8 cellular contexts compared by ENCODE assay signal in genomic region chr16:12090162-12090552, GRCh38.
DNase-seq lines count a peak whose midpoint lies in the region; ATAC-seq and TF ChIP-seq lines count a peak whose summit lies in the region.

No MANE protein-coding gene starts in this region.

- H3K14ac ChIP-seq in trophoblast cell (ENCODE audit: low read length), result no peak overlapping the region

- H2BK5ac ChIP-seq in trophoblast cell (ENCODE audit: low read depth, low read length, poor library complexity), result no peak overlapping the region

- CTCF ChIA-PET in T-cell (lab: Charles Lee), result interaction anchor here in 1 of 2 donors (0.5 to 1.9 kb wide), 2 partner anchors 10 to 878 kb away, joined by 4 to 6 read pairs; no protein-coding TSS in a partner anchor
- CTCF ChIA-PET in activated CD8-positive, alpha-beta memory T cell treated with anti-CD3 and anti-CD28 coated beads, Interleukin-2, amount 10 ng/mL, durations not matched to agents 7 days and 5 days (lab: Charles Lee), result interaction anchor here (1.0 kb wide), 1 partner anchor 9 kb away, joined by 3 read pairs; no protein-coding TSS in a partner anchor

- peak overlapping the region; percentile 53 for H3K4me2 ChIP-seq in trophoblast cell (ENCODE audit: low read length)

- H3K27me3 Mint-ChIP-seq in T-cell, result no peaks in the 10 kb centered on the region
- no peaks in the 10 kb centered on the region for H3K27me3 Mint-ChIP-seq in activated CD8-positive, alpha-beta memory T cell treated with anti-CD3 and anti-CD28 coated beads, Interleukin-2, amount 10 ng/mL, durations not matched to agents 7 days and 5 days

- peaks cover 45 to 58% (median 51%) of the 10 kb centered on the region in 3 donors for H3K4me1 Mint-ChIP-seq in T-cell
- H3K4me1 Mint-ChIP-seq in activated CD8-positive, alpha-beta memory T cell treated with anti-CD3 and anti-CD28 coated beads, Interleukin-2, amount 10 ng/mL, durations not matched to agents 7 days and 5 days, result peaks cover 11% of the 10 kb centered on the region

- no CpG with 5 or more reads among the region's 14 CpGs for WGBS in trophoblast cell (ENCODE audit: extremely low coverage, insufficient coverage, insufficient read length)

- no peak overlapping the region for H3K27ac ChIP-seq in trophoblast cell (ENCODE audit: low read depth, low read length)

- H3K9me3 Mint-ChIP-seq in T-cell, result no peaks in the 10 kb centered on the region
- no peaks in the 10 kb centered on the region for H3K9me3 Mint-ChIP-seq in activated CD8-positive, alpha-beta memory T cell treated with anti-CD3 and anti-CD28 coated beads, Interleukin-2, amount 10 ng/mL, durations not matched to agents 7 days and 5 days (ENCODE audit: low read depth)

- no peaks in the 10 kb centered on the region for H3K79me1 ChIP-seq in trophoblast cell (ENCODE audit: low read length)

- H4K8ac ChIP-seq in trophoblast cell (ENCODE audit: low read depth, low read length), result no peak overlapping the region

- ATAC-seq in T-cell (replicated peaks in 1 of 4), result peak in 1 of 4 experiments; percentile 2
- ATAC-seq in activated CD8-positive, alpha-beta memory T cell treated with anti-CD3 and anti-CD28 coated beads, Interleukin-2, amount 10 ng/mL, durations not matched to agents 7 days and 5 days, result no peak

- H3K18ac ChIP-seq in trophoblast cell (ENCODE audit: low read length), result no peak overlapping the region

- no peaks in the 10 kb centered on the region for H3K27me3 ChIP-seq in trophoblast cell (ENCODE audit: insufficient read depth, low read length)

- no peaks in the 10 kb centered on the region for H3K36me3 ChIP-seq in trophoblast cell (ENCODE audit: control insufficient read depth in 1 of 2, insufficient read depth in 2 of 2, low read length in 2 of 2)

- peak; percentile 62 for DNase-seq in ELF-1 (ENCODE audit: low read depth, low spot score)
- no peak for DNase-seq in T-cell
- no peak for DNase-seq in fibroblast of the aortic adventitia (ENCODE audit: low read depth)
- DNase-seq in trophoblast cell, result no peak
- DNase-seq in NCI-H2171 (lab: John Stamatoyannopoulos, UW), result no peak
- no peak for DNase-seq in DMS 273 (lab: John Stamatoyannopoulos, UW; ENCODE audit: unreplicated experiment)
- DNase-seq in HCEC 1CT, result no peak
- DNase-seq in activated CD8-positive, alpha-beta memory T cell treated with anti-CD3 and anti-CD28 coated beads, Interleukin-2, amount 10 ng/mL, durations not matched to agents 7 days and 5 days, result no peak

- peak overlapping the region; percentile 92 to 99 for H3K27ac Mint-ChIP-seq in T-cell
- H3K27ac Mint-ChIP-seq in activated CD8-positive, alpha-beta memory T cell treated with anti-CD3 and anti-CD28 coated beads, Interleukin-2, amount 10 ng/mL, durations not matched to agents 7 days and 5 days, result no peak overlapping the region

- H3K79me2 ChIP-seq in trophoblast cell (ENCODE audit: control insufficient read depth, insufficient read depth, low read length, poor library complexity), result no peaks in the 10 kb centered on the region

- TF ChIP-seq CTCF in fibroblast of the aortic adventitia (IDR thresholded peaks at IDR 0.05; ENCODE audit: insufficient read depth, low read length), result no peak

- H4K12ac ChIP-seq in trophoblast cell (ENCODE audit: low read depth, low read length), result no peak overlapping the region

- H2BK120ac ChIP-seq in trophoblast cell (ENCODE audit: insufficient read depth, low read length, poor library complexity), result no peak overlapping the region

- H3K4me3 ChIP-seq in fibroblast of the aortic adventitia (ENCODE audit: low read depth, low read length), result peak overlapping the region; percentile 48
- H3K4me3 ChIP-seq in trophoblast cell (ENCODE audit: low read depth, low read length), result no peak overlapping the region

- H2BK12ac ChIP-seq in trophoblast cell (ENCODE audit: low read length), result no peak overlapping the region

- peaks cover 10 to 13% of the 10 kb centered on the region in 2 experiments for H3K4me1 ChIP-seq in trophoblast cell (ENCODE audit: control insufficient read depth in 1 of 2, insufficient read depth in 2 of 2, low read length in 2 of 2)

- no peaks in the 10 kb centered on the region for H3K9me3 ChIP-seq in trophoblast cell (ENCODE audit: insufficient read depth, low read depth, low read length)

- H3K4ac ChIP-seq in trophoblast cell (ENCODE audit: low read depth, low read length), result no peak overlapping the region

- H2AFZ ChIP-seq in trophoblast cell (ENCODE audit: insufficient read depth, low read length, poor library complexity), result no peak overlapping the region

- peak overlapping the region; percentile 78 to 83 (median 82) for H3K4me3 Mint-ChIP-seq in T-cell
- H3K4me3 Mint-ChIP-seq in activated CD8-positive, alpha-beta memory T cell treated with anti-CD3 and anti-CD28 coated beads, Interleukin-2, amount 10 ng/mL, durations not matched to agents 7 days and 5 days, result no peak overlapping the region

- no peak overlapping the region for H4K91ac ChIP-seq in trophoblast cell (ENCODE audit: low read depth, low read length)

- no peak overlapping the region for H3K23ac ChIP-seq in trophoblast cell (ENCODE audit: low read length)

- POLR2A ChIA-PET in T-cell (lab: Charles Lee), result no interaction called here

- H3K36me3 Mint-ChIP-seq in T-cell, result peaks cover 5% of the 10 kb centered on the region
- no peaks in the 10 kb centered on the region for H3K36me3 Mint-ChIP-seq in activated CD8-positive, alpha-beta memory T cell treated with anti-CD3 and anti-CD28 coated beads, Interleukin-2, amount 10 ng/mL, durations not matched to agents 7 days and 5 days

- no peak overlapping the region for H2AK5ac ChIP-seq in trophoblast cell (ENCODE audit: low read length)

- H3K9ac ChIP-seq in trophoblast cell (ENCODE audit: low read length), result no peak overlapping the region
